ENCODE assay signal across 9 cellular contexts in the genomic region with DNA sequence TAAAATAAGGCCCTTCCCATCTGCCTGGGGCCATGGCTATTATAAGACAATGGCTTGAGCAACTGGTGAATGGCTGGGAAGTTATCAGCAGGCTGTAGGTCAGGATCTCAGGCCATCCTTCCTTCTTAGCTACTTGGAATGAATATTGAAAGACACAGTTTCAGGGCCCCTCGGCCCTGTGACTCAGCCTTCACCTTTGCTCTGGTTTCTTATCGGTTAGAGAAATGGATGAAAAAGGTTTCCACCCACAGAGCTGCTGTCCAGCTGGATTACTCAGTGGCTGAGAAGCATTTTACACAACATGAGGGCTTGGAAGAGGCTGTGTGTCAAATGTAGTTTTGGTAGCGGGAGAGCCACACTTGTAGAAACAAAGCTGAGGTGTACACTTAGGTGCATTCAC. TPM values are rescaled to one million over a fixed set of nuclear protein-coding genes. Genes with fewer than 3 reads are reported as not detected.
DNase-seq lines count a peak whose midpoint lies in the region; ATAC-seq and TF ChIP-seq lines count a peak whose summit lies in the region.
"Had no signal": no experiment of that assay in that cellular context is flagged by ENCODE, and none has a peak within 500 bp of the region (broad histone marks: within the 10 kb centered on the region; RNA-seq: fewer than 3 reads in every experiment).

No MANE protein-coding gene starts in this region.

- no peak overlapping the region for H3K4me3 ChIP-seq in CD4-positive, alpha-beta memory T cell (ENCODE audit: low read length in 2 of 2)
- H3K4me3 ChIP-seq in cardiac fibroblast (replicated peaks in 1 of 2; ENCODE audit: low read depth in 2 of 2, low read length in 2 of 2) = no peak overlapping the region
- H3K4me3 ChIP-seq: sigmoid colon had no signal

- TF ChIP-seq CTCF in cardiac fibroblast (IDR thresholded peaks at IDR 0.05; ENCODE audit: low read depth, low read length) = no peak
- TF ChIP-seq CTCF in neural crest cell (conservative IDR thresholded peaks at IDR 0.05) = no peak

- H3K4me3 Mint-ChIP-seq in CD4-positive, alpha-beta memory T cell = peak overlapping the region in 1 of 8 donors; percentile 30
- peak overlapping the region; percentile 49 for H3K4me3 Mint-ChIP-seq in neural crest cell

- no peaks in the 10 kb centered on the region for H3K9me3 ChIP-seq in CD4-positive, alpha-beta memory T cell (ENCODE audit: control insufficient read depth in 1 of 2, low read length in 2 of 2)
- H3K9me3 ChIP-seq: sigmoid colon had no signal

- H3K27me3 ChIP-seq in CD4-positive, alpha-beta memory T cell (ENCODE audit: insufficient read depth, low read length) = no peaks in the 10 kb centered on the region

- H3K4me1 ChIP-seq in CD4-positive, alpha-beta memory T cell (ENCODE audit: insufficient read depth, low read length) = peaks cover 54% of the 10 kb centered on the region
- H3K4me1 ChIP-seq: sigmoid colon had no signal

- no peak overlapping the region for H3K27ac ChIP-seq in CD4-positive, alpha-beta memory T cell (ENCODE audit: low read depth, low read length)
- H3K27ac ChIP-seq: sigmoid colon had no signal

- ATAC-seq in GM21381 (IDR thresholded peaks at IDR 0.05; ENCODE audit: unreplicated experiment) = no peak

- peaks cover 61 to 88% (median 77%) of the 10 kb centered on the region in 4 donors for H3K4me1 Mint-ChIP-seq in CD4-positive, alpha-beta memory T cell
- H3K4me1 Mint-ChIP-seq in neural crest cell = peaks cover 17% of the 10 kb centered on the region

- H3K9me3 Mint-ChIP-seq in CD4-positive, alpha-beta memory T cell = no peaks in the 10 kb centered on the region
- peaks cover 4% of the 10 kb centered on the region for H3K9me3 Mint-ChIP-seq in neural crest cell

- intact Hi-C loops in CD4-positive, alpha-beta memory T cell (cut with micrococcal nuclease) = no loop called here

- peak overlapping the region in 6 of 7 donors; percentile 14 to 77 (median 67) for H3K27ac Mint-ChIP-seq in CD4-positive, alpha-beta memory T cell
- H3K27ac Mint-ChIP-seq in neural crest cell (ENCODE audit: unreplicated experiment) = no peak overlapping the region

- no peak for DNase-seq in CD4-positive, alpha-beta memory T cell
- DNase-seq in HT-29 (ENCODE audit: low spot score) (peak; percentile 79), cardiac fibroblast (ENCODE audit: low read depth in 2 of 2) (peak; percentile 53 to 78), neural crest cell (ENCODE audit: low read depth, low spot score) (no peak), MV-4-11 (lab: John Stamatoyannopoulos, UW) (no peak), cerebellar nuclear complex (lab: John Stamatoyannopoulos, UW) (no peak), GOT3 (lab: John Stamatoyannopoulos, UW) (no peak)
- DNase-seq: sigmoid colon had no signal

- POLR2A ChIA-PET in CD4-positive, alpha-beta memory T cell (lab: Charles Lee; ENCODE audit: partially characterized antibody) = interaction anchor here (1.2 kb wide), 1 partner anchor 8 kb away, joined by 3 read pairs; no protein-coding TSS in a partner anchor

- peaks cover 23 to 34% of the 10 kb centered on the region in 2 donors for H3K36me3 Mint-ChIP-seq in CD4-positive, alpha-beta memory T cell
- no peaks in the 10 kb centered on the region for H3K36me3 Mint-ChIP-seq in neural crest cell (ENCODE audit: low read depth)

- no peaks in the 10 kb centered on the region for H3K27me3 Mint-ChIP-seq in CD4-positive, alpha-beta memory T cell
- H3K27me3 Mint-ChIP-seq in neural crest cell (ENCODE audit: low read depth) = no peaks in the 10 kb centered on the region

- H3K36me3 ChIP-seq in CD4-positive, alpha-beta memory T cell (ENCODE audit: insufficient read depth, low read length) = peaks cover 4% of the 10 kb centered on the region
- H3K36me3 ChIP-seq: sigmoid colon had no signal

- CTCF ChIA-PET in CD4-positive, alpha-beta memory T cell (lab: Charles Lee; ENCODE audit: partially characterized antibody) = interaction anchor here (3.4 kb wide), 1 partner anchor 8 kb away, joined by 22 read pairs; no protein-coding TSS in a partner anchor

RNA-seq across cellular contexts. Expression of a gene that starts 9.4 kb away (rescaled TPM):
- 10 to 100 TPM; 51.8 to 53.8 TPM for total RNA-seq in CD4-positive, alpha-beta memory T cell
- polyA plus RNA-seq in CD4-positive, alpha-beta memory T cell = 10 to 100 TPM; 62.2 to 83.8 TPM
- 122 and 133 TPM in 2 replicates for total RNA-seq in HT-29 (2014; rRNA removed; shearing (Covaris generic))
- not detected in 2 replicates for total RNA-seq in neural crest cell

Comparison
In these comparisons a context has a peak if more than half of its experiments do, and no peak if none do; other contexts are left out.
1. DNase-seq: peak in HT-29 (single experiment) and cardiac fibroblast (2 of 2); none in CD4-positive, alpha-beta memory T cell (0 of 5), neural crest cell (single experiment), MV-4-11 (single experiment), cerebellar nuclear complex (0 of 2) and GOT3 (single experiment).
2. RNA of a gene that starts 9.4 kb away (total RNA-seq): 122 to 133 TPM in HT-29 and 51.8 to 53.8 TPM in CD4-positive, alpha-beta memory T cell; not detected in neural crest cell; every median in the first group is over 10 times any median in the second.